In the genomic region with DNA sequence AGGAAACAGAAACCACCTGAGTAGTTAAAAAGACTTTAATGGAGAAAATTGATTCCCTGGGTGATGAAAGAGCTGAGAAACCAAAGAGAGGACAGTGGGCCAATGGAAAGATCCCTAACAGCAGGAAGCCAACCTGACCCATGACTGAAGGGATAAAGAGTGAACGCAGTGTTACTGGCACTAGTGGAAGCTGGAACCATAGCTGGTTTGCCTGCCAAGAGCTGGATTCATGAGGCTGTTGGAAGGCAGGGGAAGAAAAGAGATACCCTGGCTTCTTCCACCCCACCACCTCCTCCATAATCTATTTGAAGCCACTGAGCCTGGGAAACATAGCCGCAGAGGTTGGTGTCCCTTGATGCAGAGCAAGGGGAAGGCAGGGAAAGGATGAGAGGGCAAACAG, we compare ENCODE assay signal across 22 cellular contexts.
"Had no signal": no experiment of that assay in that cellular context is flagged by ENCODE, and none has a peak within 500 bp of the region (broad histone marks: within the 10 kb centered on the region; RNA-seq: fewer than 3 reads in every experiment).

No MANE protein-coding gene starts in this region.

- H3K9ac ChIP-seq: SK-N-SH had no signal

- H3K27me3 ChIP-seq: ascending aorta, body of pancreas had no signal

- H3K27me3 Mint-ChIP-seq: activated CD8-positive, alpha-beta T cell treated with anti-CD3 and anti-CD28 coated beads for 36 hours; activated naive CD8-positive, alpha-beta T cell treated with anti-CD3 and anti-CD28 coated beads, Interleukin-2, amount 50 U/mL, for 24 hours had no signal

- H3K4me1 Mint-ChIP-seq: activated naive CD8-positive, alpha-beta T cell treated with anti-CD3 and anti-CD28 coated beads, Interleukin-2, amount 50 U/mL, for 24 hours had no signal

- H3K4me2 ChIP-seq: SK-N-SH had no signal

- H3K4me1 ChIP-seq: ascending aorta, body of pancreas, SJCRH30 had no signal

- ATAC-seq: activated CD4-positive, CD25-positive, alpha-beta regulatory T cell treated with anti-CD3 and anti-CD28 coated beads, Interleukin-2, amount 50 U/mL, for 24 hours; activated CD8-positive, alpha-beta T cell treated with anti-CD3 and anti-CD28 coated beads for 36 hours; activated naive CD8-positive, alpha-beta T cell treated with anti-CD3 and anti-CD28 coated beads, Interleukin-2, amount 50 U/mL, for 24 hours; body of pancreas had no signal

- H3K9me3 ChIP-seq: ascending aorta, body of pancreas, SJCRH30, SK-N-SH had no signal

- H3K36me3 ChIP-seq: ascending aorta, SJCRH30, WERI-Rb-1 had no signal

- H3K27ac Mint-ChIP-seq: activated CD8-positive, alpha-beta T cell treated with anti-CD3 and anti-CD28 coated beads for 36 hours; activated naive CD8-positive, alpha-beta T cell treated with anti-CD3 and anti-CD28 coated beads, Interleukin-2, amount 50 U/mL, for 24 hours had no signal

- H3K4me3 ChIP-seq: ascending aorta, body of pancreas, SJCRH30 had no signal

- H3K27ac ChIP-seq: body of pancreas, SJCRH30, WERI-Rb-1 had no signal

- DNase-seq: activated CD4-positive, alpha-beta T cell treated with anti-CD3 and anti-CD28 coated beads for 4 hours; activated CD8-positive, alpha-beta memory T cell treated with anti-CD3 and anti-CD28 coated beads, Interleukin-2, amount 50 U/mL, for 48 hours; activated CD8-positive, alpha-beta T cell treated with anti-CD3 and anti-CD28 coated beads for 36 hours; activated naive CD4-positive, alpha-beta T cell treated with anti-CD3 and anti-CD28 coated beads, Interleukin-2, amount 50 U/mL, for 16 hours; activated naive CD8-positive, alpha-beta T cell treated with anti-CD3 and anti-CD28 coated beads, Interleukin-2, amount 50 U/mL, for 24 hours; activated T-cell treated with anti-CD3 and anti-CD28 coated beads, Interleukin-2, amount 50 U/mL, for 1 hour; amniotic stem cell; body of pancreas; central memory CD4-positive, alpha-beta T cell; MM.1S; NCI-H1105; NCI-H1436 treated with DMSO at 0.1 percent for 48 hours; NCI-H187; NCI-H2081; NCI-H526; NCI-H82; SJCRH30; SK-N-SH; T-helper 1 cell; WERI-Rb-1 had no signal

- H3K4me3 Mint-ChIP-seq: activated CD8-positive, alpha-beta T cell treated with anti-CD3 and anti-CD28 coated beads for 36 hours; activated naive CD8-positive, alpha-beta T cell treated with anti-CD3 and anti-CD28 coated beads, Interleukin-2, amount 50 U/mL, for 24 hours had no signal
